In genomic region chr4:2911868-2912267, GRCh38 we compare ENCODE assay signal across 32 cellular contexts.
"Had no signal": no experiment of that assay in that cellular context is flagged by ENCODE, and none has a peak within 500 bp of the region (broad histone marks: within the 10 kb centered on the region; RNA-seq: fewer than 3 reads in every experiment).

No MANE protein-coding gene starts in this region.

- H3K9me3 Mint-ChIP-seq: activated CD4-positive, alpha-beta T cell treated with anti-CD3 and anti-CD28 coated beads, Interleukin-2, amount 10 ng/mL, durations not matched to agents 7 days and 5 days; activated naive CD4-positive, alpha-beta T cell treated with anti-CD3 and anti-CD28 coated beads for 36 hours; activated naive CD4-positive, alpha-beta T cell treated with anti-CD3 and anti-CD28 coated beads, Interleukin-2, amount 50 U/mL, for 72 hours; central memory CD8-positive, alpha-beta T cell; T-cell had no signal

- H3K27ac ChIP-seq: cardiac muscle cell, KMS-11, Peyer's patch, RWPE1 had no signal

- H3K9me3 ChIP-seq: Peyer's patch had no signal

- H3K4me3 Mint-ChIP-seq: activated CD4-positive, alpha-beta T cell treated with anti-CD3 and anti-CD28 coated beads for 36 hours; activated CD4-positive, alpha-beta T cell treated with anti-CD3 and anti-CD28 coated beads, Interleukin-2, amount 10 ng/mL, durations not matched to agents 7 days and 5 days; activated CD8-positive, alpha-beta memory T cell treated with anti-CD3 and anti-CD28 coated beads, Interleukin-2, amount 10 ng/mL, durations not matched to agents 7 days and 5 days; activated naive CD4-positive, alpha-beta T cell treated with anti-CD3 and anti-CD28 coated beads for 36 hours; central memory CD8-positive, alpha-beta T cell; T-cell; T-helper 17 cell had no signal

- H3K27ac Mint-ChIP-seq: activated CD4-positive, alpha-beta T cell treated with anti-CD3 and anti-CD28 coated beads for 36 hours; activated CD4-positive, alpha-beta T cell treated with anti-CD3 and anti-CD28 coated beads, Interleukin-2, amount 10 ng/mL, durations not matched to agents 7 days and 5 days; activated CD8-positive, alpha-beta memory T cell treated with anti-CD3 and anti-CD28 coated beads, Interleukin-2, amount 10 ng/mL, durations not matched to agents 7 days and 5 days; activated naive CD4-positive, alpha-beta T cell treated with anti-CD3 and anti-CD28 coated beads for 36 hours; T-cell; T-helper 17 cell had no signal

- H3K27me3 Mint-ChIP-seq: activated CD4-positive, alpha-beta T cell treated with anti-CD3 and anti-CD28 coated beads for 36 hours; activated CD4-positive, alpha-beta T cell treated with anti-CD3 and anti-CD28 coated beads, Interleukin-2, amount 10 ng/mL, durations not matched to agents 7 days and 5 days; activated CD8-positive, alpha-beta memory T cell treated with anti-CD3 and anti-CD28 coated beads, Interleukin-2, amount 10 ng/mL, durations not matched to agents 7 days and 5 days; central memory CD8-positive, alpha-beta T cell; T-cell; T-helper 17 cell had no signal

- H3K27me3 ChIP-seq: cardiac muscle cell, Peyer's patch had no signal

- H3K4me1 ChIP-seq: Peyer's patch had no signal

- ATAC-seq: activated CD4-positive, alpha-beta T cell treated with anti-CD3 and anti-CD28 coated beads for 36 hours; activated CD8-positive, alpha-beta memory T cell treated with anti-CD3 and anti-CD28 coated beads, Interleukin-2, amount 10 ng/mL, durations not matched to agents 7 days and 5 days; activated naive CD4-positive, alpha-beta T cell treated with anti-CD3 and anti-CD28 coated beads, Interleukin-2, amount 50 U/mL, for 72 hours; PC-3; Right ventricle myocardium inferior; SK-N-SH treated with all-trans-retinoic acid at 6 μM for 48 hours; T-cell; T-helper 17 cell had no signal

- DNase-seq: activated CD4-positive, alpha-beta T cell treated with anti-CD3 and anti-CD28 coated beads for 36 hours; activated CD4-positive, alpha-beta T cell treated with anti-CD3 and anti-CD28 coated beads, Interleukin-2, amount 10 ng/mL, durations not matched to agents 7 days and 5 days; activated CD4-positive, alpha-beta T cell treated with anti-CD3 and anti-CD28 coated beads, Interleukin-2, amount 50 U/mL, for 48 hours; activated CD8-positive, alpha-beta memory T cell treated with anti-CD3 and anti-CD28 coated beads for 24 hours; activated CD8-positive, alpha-beta memory T cell treated with anti-CD3 and anti-CD28 coated beads, Interleukin-2, amount 10 ng/mL, durations not matched to agents 7 days and 5 days; activated gamma-delta T cell treated with Interleukin-2 at 50 U/mL for 16 hours; activated naive CD4-positive, alpha-beta T cell treated with anti-CD3 and anti-CD28 coated beads for 36 hours; amniotic stem cell; aorta; MM.1S; MV-4-11; NCI-H1092; NCI-H1436 treated with DMSO at 0.1 percent for 48 hours; NCI-H1694 treated with DMSO at 0.1 percent for 48 hours; NCI-H2029; NCI-H345; NCI-H526; NCI-H748 treated with DMSO at 0.1 percent for 48 hours; NK-92 treated with Interleukin-12 subunit alpha and Interleukin-12 subunit beta, amount 100 ng/mL, for 24 hours; PC-3; SIG-M5; T-cell; T-helper 17 cell; T1000 had no signal

- H3K4me3 ChIP-seq: cardiac muscle cell, Peyer's patch had no signal
